Comparison of ENCODE assay signal across 8 cellular contexts in the genomic region with DNA sequence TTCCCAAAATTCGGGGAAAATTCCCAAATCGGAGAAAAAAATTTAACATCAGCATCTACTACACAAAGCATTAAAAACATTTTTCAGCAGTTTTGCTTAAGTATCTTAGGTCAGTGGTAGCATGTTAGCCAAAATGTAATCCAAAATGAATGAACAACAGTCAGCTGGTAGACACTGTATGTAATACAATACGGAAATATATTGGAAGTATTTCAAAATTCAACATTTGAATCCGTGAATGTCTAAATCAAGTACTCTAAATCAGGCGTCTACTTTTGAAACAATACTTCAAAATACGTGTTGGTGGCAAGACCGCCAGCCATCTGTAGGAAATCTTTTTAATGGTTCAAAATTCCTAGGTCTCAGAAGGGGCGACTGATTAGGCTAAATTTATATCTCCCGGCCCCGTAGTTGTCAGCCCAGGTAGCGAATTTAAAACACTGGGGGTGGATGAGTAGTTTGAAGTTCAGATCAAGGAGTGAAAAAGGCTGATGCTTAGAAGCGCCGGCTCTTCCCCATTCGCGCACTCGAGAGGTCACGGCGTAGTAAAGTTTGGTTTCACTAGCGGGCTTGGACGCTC. TPM values are rescaled to one million over a fixed set of nuclear protein-coding genes. Genes with fewer than 3 reads are reported as not detected.
DNase-seq lines count a peak whose midpoint lies in the region; ATAC-seq and TF ChIP-seq lines count a peak whose summit lies in the region.

No MANE protein-coding gene starts in this region.

- DNase-seq in RWPE2 (ENCODE audit: low spot score) (no peak), endodermal cell (no peak), GM19238 (ENCODE audit: insufficient read length, low spot score) (no peak), UCSD-AML1 (lab: John Stamatoyannopoulos, UW; ENCODE audit: unreplicated experiment) (no peak)
- peak in 3 of 9 donors; percentile 43 to 57 (median 52) for DNase-seq in naive thymus-derived CD4-positive, alpha-beta T cell

- peak overlapping the region; percentile 75 for H3K4me3 ChIP-seq in RWPE2 (ENCODE audit: severe bottlenecking)
- peak overlapping the region; percentile 94 for H3K4me3 ChIP-seq in endodermal cell (ENCODE audit: low read length)
- peak overlapping the region; percentile 94 for H3K4me3 ChIP-seq in naive thymus-derived CD4-positive, alpha-beta T cell (ENCODE audit: low read length)

- CTCF ChIA-PET in naive thymus-derived CD4-positive, alpha-beta T cell (lab: Charles Lee), result interaction anchor here (0.8 kb wide), 1 partner anchor 16 kb away, joined by 3 read pairs; no protein-coding TSS in a partner anchor

- ATAC-seq in GM18867 (IDR thresholded peaks at IDR 0.05; ENCODE audit: unreplicated experiment) (peak; percentile 26), HG03108 (IDR thresholded peaks at IDR 0.05; ENCODE audit: unreplicated experiment) (peak; percentile 8), RWPE2 (ENCODE audit: low read depth) (no peak; the same call in 1 of the 3 replicates)
- no peak for ATAC-seq in naive thymus-derived CD4-positive, alpha-beta T cell

- H3K9me3 ChIP-seq in RWPE2 (ENCODE audit: severe bottlenecking), result no peaks in the 10 kb centered on the region
- H3K9me3 ChIP-seq in endodermal cell (ENCODE audit: control insufficient read depth, low read length), result peaks cover 6% of the 10 kb centered on the region
- H3K9me3 ChIP-seq in naive thymus-derived CD4-positive, alpha-beta T cell (ENCODE audit: control insufficient read depth in 2 of 3, low read length in 3 of 3), result no peaks in the 10 kb centered on the region

- peak overlapping the region; percentile 95 for H3K9ac ChIP-seq in endodermal cell (ENCODE audit: extremely low read depth, low read length, poor library complexity, severe bottlenecking)

- H3K9me3 Mint-ChIP-seq in endodermal cell, result no peaks in the 10 kb centered on the region
- H3K9me3 Mint-ChIP-seq in naive thymus-derived CD4-positive, alpha-beta T cell, result peaks cover 0 to 5% (median 0%) of the 10 kb centered on the region in 11 donors

- H3K27ac ChIP-seq in C4-2B, result peak overlapping the region; percentile 98
- peak overlapping the region; percentile 88 for H3K27ac ChIP-seq in RWPE2 (ENCODE audit: poor library complexity, severe bottlenecking)
- peak overlapping the region; percentile 94 for H3K27ac ChIP-seq in endodermal cell (ENCODE audit: low read depth, low read length)
- H3K27ac ChIP-seq in naive thymus-derived CD4-positive, alpha-beta T cell (ENCODE audit: low read depth, low read length), result peak overlapping the region; percentile 97

- H3K27me3 ChIP-seq in RWPE2 (ENCODE audit: insufficient read depth, poor library complexity, severe bottlenecking), result no peaks in the 10 kb centered on the region
- H3K27me3 ChIP-seq in endodermal cell (ENCODE audit: control insufficient read depth, insufficient read depth, low read length, poor library complexity, severe bottlenecking), result no peaks in the 10 kb centered on the region
- no peaks in the 10 kb centered on the region for H3K27me3 ChIP-seq in naive thymus-derived CD4-positive, alpha-beta T cell (ENCODE audit: control insufficient read depth in 2 of 2, insufficient read depth in 2 of 2, low read length in 2 of 2)

- TF ChIP-seq CTCF in C4-2B (conservative IDR thresholded peaks at IDR 0.05), result no peak
- no peak for TF ChIP-seq CTCF in RWPE2 (IDR thresholded peaks at IDR 0.05; ENCODE audit: poor library complexity, severe bottlenecking)
- TF ChIP-seq CTCF in endodermal cell (conservative IDR thresholded peaks at IDR 0.05), result no peak

- peaks cover 22% of the 10 kb centered on the region for H3K36me3 Mint-ChIP-seq in endodermal cell (ENCODE audit: low read depth)
- peaks cover 8 to 32% (median 17%) of the 10 kb centered on the region in 5 donors for H3K36me3 Mint-ChIP-seq in naive thymus-derived CD4-positive, alpha-beta T cell

- H3K4me3 Mint-ChIP-seq in endodermal cell, result peak overlapping the region; percentile 84
- peak overlapping the region; percentile 91 to 99 (median 96) for H3K4me3 Mint-ChIP-seq in naive thymus-derived CD4-positive, alpha-beta T cell

- H3K36me3 ChIP-seq in RWPE2 (ENCODE audit: low read depth) (peaks cover 21% of the 10 kb centered on the region), endodermal cell (ENCODE audit: control insufficient read depth, insufficient read depth, low read length) (peaks cover 20% of the 10 kb centered on the region)
- H3K36me3 ChIP-seq in naive thymus-derived CD4-positive, alpha-beta T cell (ENCODE audit: control insufficient read depth in 2 of 3, insufficient read depth in 3 of 3, low read length in 3 of 3), result peaks cover 0 to 7% (median 0%) of the 10 kb centered on the region in 3 experiments

- H3K4me1 Mint-ChIP-seq in endodermal cell, result peaks cover 35% of the 10 kb centered on the region
- H3K4me1 Mint-ChIP-seq in naive thymus-derived CD4-positive, alpha-beta T cell, result peaks cover 46 to 66% (median 60%) of the 10 kb centered on the region in 7 donors

- H3K27me3 Mint-ChIP-seq in endodermal cell (ENCODE audit: insufficient read depth), result no peaks in the 10 kb centered on the region
- H3K27me3 Mint-ChIP-seq in naive thymus-derived CD4-positive, alpha-beta T cell, result peaks cover 0 to 7% (median 0%) of the 10 kb centered on the region in 5 donors

- 0 to 1% methylated on average over 11 to 20 of the region's 20 CpGs for WGBS in endodermal cell (ENCODE audit: insufficient coverage in 1 of 2, insufficient read length in 1 of 2), 2 experiments

- intact Hi-C loops in naive thymus-derived CD4-positive, alpha-beta T cell (cut with micrococcal nuclease), result loop anchor here (1.0 to 10.0 kb wide), 2 partner anchors 445 kb away; no protein-coding TSS in a partner anchor

- POLR2A ChIA-PET in naive thymus-derived CD4-positive, alpha-beta T cell (lab: Charles Lee), result interaction anchor here (0.8 to 5.0 kb wide), 5 partner anchors 227 to 382 kb away, joined by 3 to 48 read pairs (median 23); a partner anchor contains a TSS

- H3K4me1 ChIP-seq in RWPE2 (ENCODE audit: insufficient read depth, poor library complexity, severe bottlenecking), result peaks cover 15% of the 10 kb centered on the region
- peaks cover 4% of the 10 kb centered on the region for H3K4me1 ChIP-seq in endodermal cell (ENCODE audit: control insufficient read depth, insufficient read depth, low read length)
- H3K4me1 ChIP-seq in naive thymus-derived CD4-positive, alpha-beta T cell (ENCODE audit: control insufficient read depth in 2 of 2, insufficient read depth in 2 of 2, low read length in 2 of 2), result peaks cover 31 to 40% of the 10 kb centered on the region in 2 donors

- H3K27ac Mint-ChIP-seq in endodermal cell, result peak overlapping the region; percentile 99
- H3K27ac Mint-ChIP-seq in naive thymus-derived CD4-positive, alpha-beta T cell, result peak overlapping the region; percentile 98 to 100 (median 100)

RNA-seq across cellular contexts. Expression of a gene that starts 1.0 kb away (rescaled TPM):
- 100 to 1,000 TPM in 1 of 2 donors, 10 to 100 TPM in 1; 99.6 to 116 TPM for total RNA-seq in endodermal cell
- polyA plus RNA-seq in endodermal cell (2013, experiment 1 of 2), result 58.9 TPM
- polyA plus RNA-seq in endodermal cell (2013, experiment 2 of 2), result 65.4 TPM
- total RNA-seq in naive thymus-derived CD4-positive, alpha-beta T cell, result 100 to 1,000 TPM; 144 to 194 (median 165) TPM
- 100 to 1,000 TPM in 1 of 2 donors, 10 to 100 TPM in 1; 96.9 to 105 TPM for polyA plus RNA-seq in naive thymus-derived CD4-positive, alpha-beta T cell

Comparison
In these comparisons a context has a peak if more than half of its experiments do, and no peak if none do; other contexts are left out.
1. ATAC-seq: peak in GM18867 (single experiment) and HG03108 (single experiment); none in RWPE2 (single experiment) and naive thymus-derived CD4-positive, alpha-beta T cell (single experiment).
2. Peak in every context shown above with its lines, with median percentiles within 50 percentile points of each other: H3K27ac ChIP-seq and H3K4me3 ChIP-seq.